ENCODE assay signal across 8 cellular contexts in the genomic region with DNA sequence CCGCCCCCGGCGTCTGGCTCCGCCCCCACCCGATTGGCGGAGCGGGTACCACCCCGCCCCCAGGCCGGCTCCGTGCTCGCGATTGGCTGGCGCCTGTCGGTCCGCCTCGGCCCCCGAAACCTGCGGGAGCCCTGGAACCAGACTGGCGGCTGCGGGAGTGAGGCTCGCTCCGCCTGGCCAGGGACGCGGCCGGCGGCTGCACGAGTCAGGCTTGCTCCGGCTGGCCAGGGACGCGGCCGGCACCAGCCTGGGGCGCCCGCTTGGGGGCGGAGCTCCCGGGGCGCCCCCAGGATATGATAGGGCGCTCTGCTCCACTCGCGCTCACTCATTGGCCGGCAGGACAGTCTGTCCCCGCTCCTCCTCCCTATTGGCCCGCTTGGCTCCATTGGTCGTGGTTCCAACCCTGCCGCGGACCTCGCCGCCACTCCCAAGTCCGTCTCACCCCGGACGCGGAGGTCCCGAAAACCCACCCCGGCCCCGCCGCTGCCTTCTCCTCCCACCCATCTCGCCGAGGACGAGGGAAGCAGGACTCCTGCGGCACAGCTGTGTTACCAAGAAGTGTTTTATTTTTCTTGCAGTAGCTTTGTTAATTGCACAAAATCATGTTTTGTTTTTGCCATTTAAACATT. TPM values are rescaled to one million over a fixed set of nuclear protein-coding genes. Genes with fewer than 3 reads are reported as not detected.
A peak's percentile ranks its signal among the peaks of the same experiment; 100 is the strongest.
DNase-seq lines count a peak whose midpoint lies in the region; ATAC-seq and TF ChIP-seq lines count a peak whose summit lies in the region.

No MANE protein-coding gene starts in this region.

- peak; percentile 91 for ATAC-seq in HG03432 (IDR thresholded peaks at IDR 0.05; ENCODE audit: unreplicated experiment)
- peak; percentile 98 for ATAC-seq in activated CD4-positive, alpha-beta T cell treated with anti-CD3 and anti-CD28 coated beads for 36 hours

- peak overlapping the region; percentile 58 for H3K27ac Mint-ChIP-seq in activated CD4-positive, alpha-beta T cell treated with anti-CD3 and anti-CD28 coated beads for 36 hours

- no peaks in the 10 kb centered on the region for H3K9me3 Mint-ChIP-seq in activated CD4-positive, alpha-beta T cell treated with anti-CD3 and anti-CD28 coated beads for 36 hours (ENCODE audit: low read depth)

- CTCF ChIA-PET in activated CD4-positive, alpha-beta T cell treated with anti-CD3 and anti-CD28 coated beads for 36 hours (lab: Charles Lee), result interaction anchor here (0.7 to 1.2 kb wide), 4 partner anchors 33 to 232 kb away, joined by 3 to 6 read pairs (median 4); a partner anchor contains a TSS

- no peaks in the 10 kb centered on the region for H3K27me3 Mint-ChIP-seq in activated CD4-positive, alpha-beta T cell treated with anti-CD3 and anti-CD28 coated beads for 36 hours

- peaks cover 16% of the 10 kb centered on the region for H3K36me3 Mint-ChIP-seq in activated CD4-positive, alpha-beta T cell treated with anti-CD3 and anti-CD28 coated beads for 36 hours (ENCODE audit: low read depth)

- POLR2A ChIA-PET in activated CD4-positive, alpha-beta T cell treated with anti-CD3 and anti-CD28 coated beads for 36 hours (lab: Charles Lee), result interaction anchor here (0.6 to 1.5 kb wide), 6 partner anchors 9 to 293 kb away, joined by 3 to 10 read pairs (median 4); a partner anchor contains a TSS

- TF ChIP-seq CTCF in choroid plexus epithelial cell (conservative IDR thresholded peaks at IDR 0.05; ENCODE audit: low read depth, low read length), result no peak

- peak overlapping the region; percentile 74 for H3K4me3 Mint-ChIP-seq in activated CD4-positive, alpha-beta T cell treated with anti-CD3 and anti-CD28 coated beads for 36 hours

- peak overlapping the region; percentile 81 for H3K4me3 ChIP-seq in choroid plexus epithelial cell (ENCODE audit: low read depth, low read length)

- DNase-seq in AG20443 (ENCODE audit: low spot score), result peak; percentile 99
- peak; percentile 99 for DNase-seq in GM19238 (ENCODE audit: insufficient read length, low spot score)
- DNase-seq in NCI-H446 treated with DMSO at 0.1 percent for 48 hours (lab: John Stamatoyannopoulos, UW), result peak; percentile 69
- DNase-seq in activated CD4-positive, alpha-beta T cell treated with anti-CD3 and anti-CD28 coated beads for 36 hours, result peak; percentile 92
- peak; percentile 94 for DNase-seq in choroid plexus epithelial cell (ENCODE audit: low read depth)
- peak; percentile 92 for DNase-seq in kidney tubule cell (ENCODE audit: low spot score)
- peak; percentile 71 to 86 for DNase-seq in stimulated activated CD4-positive, alpha-beta T cell treated with anti-CD3 and anti-CD28 coated beads, Interleukin-15, amount 100 ng/mL, for 48 hours (ENCODE audit: low read depth in 2 of 2)

- H3K4me1 Mint-ChIP-seq in activated CD4-positive, alpha-beta T cell treated with anti-CD3 and anti-CD28 coated beads for 36 hours, result peaks cover 14% of the 10 kb centered on the region

- intact Hi-C loops in activated CD4-positive, alpha-beta T cell treated with anti-CD3 and anti-CD28 coated beads for 36 hours (cut with DNase I, micrococcal nuclease), result loop anchor here (1.0 to 5.0 kb wide), 15 partner anchors 35 to 495 kb away; a partner anchor contains a TSS

RNA-seq across cellular contexts. Expression of a gene that starts 0.3 kb away (rescaled TPM):
- total RNA-seq in activated CD4-positive, alpha-beta T cell treated with anti-CD3 and anti-CD28 coated beads for 36 hours, result 1 to 10 TPM; 3.7 to 7.3 TPM

RNA-seq across cellular contexts. Expression of a gene that starts 7.6 kb away (rescaled TPM):
- not detected for total RNA-seq in activated CD4-positive, alpha-beta T cell treated with anti-CD3 and anti-CD28 coated beads for 36 hours

RNA-seq across cellular contexts. Expression of a gene that starts 14.6 kb away (rescaled TPM):
- total RNA-seq in activated CD4-positive, alpha-beta T cell treated with anti-CD3 and anti-CD28 coated beads for 36 hours, result not detected

RNA-seq across cellular contexts. Expression of a gene that starts 35.8 kb away (rescaled TPM):
- 10 to 100 TPM; 10.3 to 11.6 TPM for total RNA-seq in activated CD4-positive, alpha-beta T cell treated with anti-CD3 and anti-CD28 coated beads for 36 hours

RNA-seq across cellular contexts. Expression of a gene that starts 44.3 kb away (rescaled TPM):
- 10 to 100 TPM; 76.9 to 78.4 TPM for total RNA-seq in activated CD4-positive, alpha-beta T cell treated with anti-CD3 and anti-CD28 coated beads for 36 hours

Comparison
In these comparisons a context has a peak if more than half of its experiments do, and no peak if none do; other contexts are left out.
1. Peak in every context shown above with its lines: DNase-seq, ATAC-seq and H3K4me3 ChIP-seq.